In genomic region chr14:61491224-61491623, GRCh38 we compare ENCODE assay signal across 17 cellular contexts.
DNase-seq lines count a peak whose midpoint lies in the region; ATAC-seq and TF ChIP-seq lines count a peak whose summit lies in the region.
"Had no signal": no experiment of that assay in that cellular context is flagged by ENCODE, and none has a peak within 500 bp of the region (broad histone marks: within the 10 kb centered on the region; RNA-seq: fewer than 3 reads in every experiment).

No MANE protein-coding gene starts in this region.

- dilution Hi-C loops in mammary epithelial cell (cut with HindIII; ENCODE audit: low sequenced_read_pairs): no loop called here

- BruUV-seq in MCF 10A (replicated peaks; lab: Mats Ljungman, UMichigan) (no TSS peak), mammary epithelial cell (replicated peaks; lab: Mats Ljungman, UMichigan) (no TSS peak)

- POLR2A ChIA-PET in MCF 10A (lab: Yijun Ruan, JAX): interaction anchor here (1.0 kb wide), 1 partner anchor 21 kb away, joined by 4 read pairs; no protein-coding TSS in a partner anchor

- no peaks in the 10 kb centered on the region for H3K27me3 Mint-ChIP-seq in MCF 10A (ENCODE audit: insufficient read depth, unreplicated experiment)

- H3K27ac Mint-ChIP-seq in MCF 10A (ENCODE audit: low read depth, unreplicated experiment): no peak overlapping the region

- H3K27me3 ChIP-seq in mammary epithelial cell (ENCODE audit: insufficient read depth, low read length) (no peaks in the 10 kb centered on the region), SJSA1 (replicated peaks) (no peaks in the 10 kb centered on the region), right lobe of liver (no peaks in the 10 kb centered on the region), thyroid gland (no peaks in the 10 kb centered on the region)
- H3K27me3 ChIP-seq: colonic mucosa, suprapubic skin had no signal

- peak; percentile 82 to 92 (median 84) for ATAC-seq in right lobe of liver

- CTCF ChIA-PET in MCF 10A (lab: Yijun Ruan, JAX): interaction anchor here (0.6 to 1.3 kb wide), 2 partner anchors 15 to 174 kb away, joined by 3 to 7 read pairs; no protein-coding TSS in a partner anchor
- CTCF ChIA-PET in mammary epithelial cell (lab: Charles Lee; ENCODE audit: low non-redundant PET): no interaction called here

- no peaks in the 10 kb centered on the region for H3K9me3 ChIP-seq in mammary epithelial cell (replicated peaks; ENCODE audit: insufficient read depth, low read length)
- H3K9me3 ChIP-seq in SJSA1 (replicated peaks): no peaks in the 10 kb centered on the region
- H3K9me3 ChIP-seq in right lobe of liver: no peaks in the 10 kb centered on the region
- no peaks in the 10 kb centered on the region for H3K9me3 ChIP-seq in thyroid gland
- H3K9me3 ChIP-seq: colonic mucosa, suprapubic skin had no signal

- no peak overlapping the region for H3K4me2 ChIP-seq in mammary epithelial cell (ENCODE audit: insufficient read depth, low read depth, low read length)
- H3K4me2 ChIP-seq: smooth muscle cell had no signal

- H3K4me1 Mint-ChIP-seq in MCF 10A (ENCODE audit: insufficient read depth, unreplicated experiment): peaks cover 4% of the 10 kb centered on the region

- H3K4me3 ChIP-seq in mammary epithelial cell (replicated peaks in 1 of 3; ENCODE audit: insufficient read depth in 1 of 3, low read depth in 2 of 3, low read length in 3 of 3) (no peak overlapping the region), SJSA1 (no peak overlapping the region), right lobe of liver (no peak overlapping the region), thyroid gland (replicated peaks in 1 of 3) (no peak overlapping the region)
- H3K4me3 ChIP-seq: colonic mucosa, smooth muscle cell, suprapubic skin had no signal

- H2AFZ ChIP-seq in mammary epithelial cell (ENCODE audit: low read depth, low read length): no peak overlapping the region

- TF ChIP-seq CTCF in MCF 10A (IDR thresholded peaks at IDR 0.05; ENCODE audit: unreplicated experiment) (no peak), mammary epithelial cell (conservative IDR thresholded peaks at IDR 0.05 in 1 of 2, IDR thresholded peaks at IDR 0.05 in 1 of 2; ENCODE audit: extremely low read depth in 1 of 2, insufficient read depth in 1 of 2, low read depth in 1 of 2, low read length in 2 of 2) (no peak), right lobe of liver (IDR thresholded peaks at IDR 0.05) (no peak), thyroid gland (IDR thresholded peaks at IDR 0.05) (no peak)

- H3K36me3 Mint-ChIP-seq in MCF 10A (ENCODE audit: insufficient read depth, unreplicated experiment): peaks cover 22% of the 10 kb centered on the region

- WGBS in mammary epithelial cell (ENCODE audit: low coverage, missing lambda C conversion rate): 0% methylated on average over 1 of the region's 1 CpG
- 0% methylated on average over 1 of the region's 1 CpG for WGBS in right lobe of liver (ENCODE audit: insufficient coverage, low coverage, low lambda C conversion rate, missing lambda C conversion rate)
- 0 to 3% methylated on average over 1 of the region's 1 CpG for whole genome bisulfite sequencing in thyroid gland, 2 donors

- H3K9me3 Mint-ChIP-seq in MCF 10A (ENCODE audit: unreplicated experiment): no peaks in the 10 kb centered on the region

- no peak overlapping the region for H3K9ac ChIP-seq in mammary epithelial cell (ENCODE audit: insufficient read depth, low read length)

- H3K79me2 ChIP-seq in mammary epithelial cell (ENCODE audit: insufficient read depth, low read length): no peaks in the 10 kb centered on the region

- intact Hi-C loops in MCF 10A (cut with micrococcal nuclease) (no loop called here), mammary epithelial cell (cut with micrococcal nuclease) (no loop called here), right lobe of liver (cut with DNase I) (no loop called here), thyroid gland (cut with DNase I) (no loop called here)

- no peak for TF ChIP-seq POLR2A in right lobe of liver (IDR thresholded peaks at IDR 0.05)
- TF ChIP-seq POLR2A in thyroid gland (IDR thresholded peaks at IDR 0.05): no peak

- no peak overlapping the region for H3K4me3 Mint-ChIP-seq in MCF 10A (ENCODE audit: unreplicated experiment)

- H3K4me1 ChIP-seq in mammary epithelial cell (ENCODE audit: insufficient read depth, low read length) (peaks cover 14% of the 10 kb centered on the region), SJSA1 (replicated peaks) (peaks cover 56% of the 10 kb centered on the region), right lobe of liver (peaks cover 0 to 26% (median 9%) of the 10 kb centered on the region in 4 donors), thyroid gland (peaks cover 21 to 48% of the 10 kb centered on the region in 2 donors)
- H3K4me1 ChIP-seq: colonic mucosa had no signal

- in situ Hi-C loops in mammary epithelial cell (cut with MboI; ENCODE audit: low sequenced_read_pairs in 2 of 2): no loop called here

- H3K36me3 ChIP-seq in mammary epithelial cell (ENCODE audit: insufficient read depth, low read length): no peaks in the 10 kb centered on the region
- no peaks in the 10 kb centered on the region for H3K36me3 ChIP-seq in SJSA1
- H3K36me3 ChIP-seq in right lobe of liver: no peaks in the 10 kb centered on the region
- H3K36me3 ChIP-seq in thyroid gland: no peaks in the 10 kb centered on the region
- H3K36me3 ChIP-seq: colonic mucosa had no signal

- no peak overlapping the region for H3K27ac ChIP-seq in mammary epithelial cell (ENCODE audit: insufficient read depth, low read depth, low read length)
- peak overlapping the region; percentile 26; the same call in 1 of the 2 replicates for H3K27ac ChIP-seq in SJSA1
- H3K27ac ChIP-seq in right lobe of liver: peak overlapping the region in 2 of 3 donors; percentile 42 to 61
- peak overlapping the region; percentile 73 to 87 (median 80) for H3K27ac ChIP-seq in thyroid gland
- H3K27ac ChIP-seq: colonic mucosa, suprapubic skin had no signal

- DNase-seq in MCF 10A (ENCODE audit: unreplicated experiment) (peak; percentile 53), mammary epithelial cell (no peak), SJSA1 (ENCODE audit: low read depth in 1 of 2, low spot score in 2 of 2) (no peak), right lobe of liver (peak in 2 of 3 donors; percentile 64 to 73), thyroid gland (peak; percentile 76 to 86), SHP77 (lab: John Stamatoyannopoulos, UW) (no peak), HuH-7 (ENCODE audit: low spot score) (no peak), nucleus accumbens (lab: John Stamatoyannopoulos, UW) (no peak)
- DNase-seq: activated naive CD4-positive, alpha-beta T cell treated with Interleukin-2 at 50 U/mL for 16 hours; colonic mucosa; DMS79; foreskin fibroblast; Karpas-422; NCI-H1105; stimulated activated CD8-positive, alpha-beta memory T cell treated with anti-CD3 and anti-CD28 coated beads, Interleukin-4, amount 100 ng/mL, for 48 hours had no signal

- H4K20me1 ChIP-seq in mammary epithelial cell (ENCODE audit: insufficient read depth, low read length): no peaks in the 10 kb centered on the region

Comparison
In these comparisons a context has a peak if more than half of its experiments do, and no peak if none do; other contexts are left out.
1. DNase-seq: peak in MCF 10A (single experiment), right lobe of liver (2 of 3) and thyroid gland (2 of 2); none in mammary epithelial cell (single experiment), SJSA1 (0 of 2), SHP77 (0 of 2), HuH-7 (single experiment) and nucleus accumbens (0 of 56).